In genomic region chr13:25153736-25154135, GRCh38 we compare ENCODE assay signal across 1 cellular context.
TF ChIP-seq lines count a peak whose summit lies in the region.

No MANE protein-coding gene starts in this region.

TF ChIP-seq in GM23338, 12 proteins besides CTCF, POLR2A, EP300 and RAD21 (continued from another document):
- TF ChIP-seq REST (IDR thresholded peaks at IDR 0.05; ENCODE audit: unreplicated experiment) = no peak
